In genomic region chr2:85759257-85759613, GRCh38 we compare ENCODE assay signal across 21 cellular contexts. TPM values are rescaled to one million over a fixed set of nuclear protein-coding genes. Genes with fewer than 3 reads are reported as not detected.
DNase-seq lines count a peak whose midpoint lies in the region; ATAC-seq, FAIRE-seq and TF ChIP-seq lines count a peak whose summit lies in the region.
"Had no signal": no experiment of that assay in that cellular context is flagged by ENCODE, and none has a peak within 500 bp of the region (broad histone marks: within the 10 kb centered on the region; RNA-seq: fewer than 3 reads in every experiment).

No MANE protein-coding gene starts in this region.

- H3K27ac ChIP-seq in HepG2 (ENCODE audit: extremely low read length, insufficient read depth, low read length): no peak overlapping the region
- H3K27ac ChIP-seq in right lobe of liver: peak overlapping the region in 1 of 3 donors; percentile 64
- H3K27ac ChIP-seq in lower lobe of right lung: no peak overlapping the region
- no peak overlapping the region for H3K27ac ChIP-seq in suprapubic skin
- H3K27ac ChIP-seq in stomach: no peak overlapping the region

- H3K9ac ChIP-seq in HepG2 (ENCODE audit: insufficient read depth, low read depth, low read length): no peak overlapping the region

- no peaks in the 10 kb centered on the region for H3K9me3 ChIP-seq in HepG2 (ENCODE audit: low read length)
- no peaks in the 10 kb centered on the region for H3K9me3 ChIP-seq in right lobe of liver
- H3K9me3 ChIP-seq in lower lobe of right lung: no peaks in the 10 kb centered on the region
- no peaks in the 10 kb centered on the region for H3K9me3 ChIP-seq in suprapubic skin
- no peaks in the 10 kb centered on the region for H3K9me3 ChIP-seq in stomach
- H3K9me3 ChIP-seq: BE2C had no signal

- TF ChIP-seq RAD21 in HepG2 (CRISPR knock-in tag; IDR thresholded peaks at IDR 0.05): no peak

- H4K20me1 ChIP-seq in HepG2 (ENCODE audit: insufficient read depth, low read length): no peaks in the 10 kb centered on the region

- H3K4me3 ChIP-seq in HepG2 (replicated peaks in 1 of 3; ENCODE audit: insufficient read depth in 1 of 3, low read depth in 2 of 3, low read length in 3 of 3): no peak overlapping the region
- H3K4me3 ChIP-seq in right lobe of liver: no peak overlapping the region
- H3K4me3 ChIP-seq in lower lobe of right lung: peak overlapping the region; percentile 36
- H3K4me3 ChIP-seq in suprapubic skin: peak overlapping the region; percentile 59
- H3K4me3 ChIP-seq in stomach: peak overlapping the region in 2 of 4 donors; percentile 18 to 32
- H3K4me3 ChIP-seq: GM23248 had no signal

- TF ChIP-seq EP300 in HepG2 (IDR thresholded peaks at IDR 0.05; ENCODE audit: low read depth in 2 of 2, low read length in 2 of 2): no peak
- TF ChIP-seq EP300 in HepG2 (CRISPR knock-in tag; IDR thresholded peaks at IDR 0.05; ENCODE audit: borderline replicate concordance): no peak
- TF ChIP-seq EP300 in suprapubic skin (IDR thresholded peaks at IDR 0.05): no peak
- no peak for TF ChIP-seq EP300 in stomach (IDR thresholded peaks at IDR 0.05)

- no peak overlapping the region for H3K4me2 ChIP-seq in HepG2 (ENCODE audit: low read depth, low read length)

- H3K4me1 ChIP-seq in HepG2 (ENCODE audit: insufficient read depth, low read length) (peaks cover 89% of the 10 kb centered on the region), right lobe of liver (peaks cover 0 to 64% (median 32%) of the 10 kb centered on the region in 4 donors), lower lobe of right lung (peaks cover 74% of the 10 kb centered on the region), suprapubic skin (peaks cover 32% of the 10 kb centered on the region), stomach (peaks cover 49 to 80% (median 67%) of the 10 kb centered on the region in 4 donors)

- peaks cover 5 to 18% of the 10 kb centered on the region in 2 experiments; a peak in 4 of 5 replicates for H3K27me3 ChIP-seq in HepG2 (ENCODE audit: control insufficient read depth in 1 of 2, insufficient read depth in 2 of 2, low read length in 2 of 2)
- no peaks in the 10 kb centered on the region for H3K27me3 ChIP-seq in right lobe of liver
- H3K27me3 ChIP-seq in lower lobe of right lung (ENCODE audit: low read depth): peaks cover 7% of the 10 kb centered on the region
- peaks cover 23% of the 10 kb centered on the region for H3K27me3 ChIP-seq in suprapubic skin
- peaks cover 0 to 22% (median 14%) of the 10 kb centered on the region in 3 donors for H3K27me3 ChIP-seq in stomach
- H3K27me3 ChIP-seq: BE2C had no signal

- no TSS peak for BruUV-seq in HepG2 (replicated peaks; lab: Mats Ljungman, UMichigan)

- CTCF ChIA-PET in HepG2 (lab: Yijun Ruan, JAX; ENCODE audit: low intra/inter-chr PET ratio, low total read pairs): no interaction called here

- POLR2A ChIA-PET in HepG2 (lab: Yijun Ruan, JAX): no interaction called here

- H3K36me3 ChIP-seq in HepG2 (replicated peaks in 1 of 2; ENCODE audit: control insufficient read depth in 1 of 2, insufficient read depth in 2 of 2, low read length in 2 of 2): no peaks in the 10 kb centered on the region
- H3K36me3 ChIP-seq in right lobe of liver: no peaks in the 10 kb centered on the region
- peaks cover 21% of the 10 kb centered on the region for H3K36me3 ChIP-seq in lower lobe of right lung
- H3K36me3 ChIP-seq in suprapubic skin: peaks cover 4% of the 10 kb centered on the region
- H3K36me3 ChIP-seq in stomach: peaks cover 0 to 9% (median 4%) of the 10 kb centered on the region in 4 donors
- H3K36me3 ChIP-seq: BE2C had no signal

- WGBS in HepG2 (ENCODE audit: low lambda C conversion rate): 82% methylated on average over 3 of the region's 5 CpGs
- WGBS in right lobe of liver (ENCODE audit: insufficient coverage, low coverage, low lambda C conversion rate, missing lambda C conversion rate): 80% methylated on average over 1 of the region's 5 CpGs
- WGBS in suprapubic skin: no CpG with 5 or more reads among the region's 5 CpGs
- 80 to 95% (median 89%) methylated on average over 3 to 5 of the region's 5 CpGs for WGBS in stomach, 5 donors

- intact Hi-C loops in HepG2 (cut with micrococcal nuclease; ENCODE audit: unreplicated experiment): no loop called here
- intact Hi-C loops in right lobe of liver (cut with DNase I): no loop called here
- intact Hi-C loops in lower lobe of right lung (cut with DNase I): no loop called here
- intact Hi-C loops in head of caudate nucleus (cut with DNase I): no loop called here
- intact Hi-C loops in stomach (cut with DNase I; ENCODE audit: low total_unique reads): loop anchor here (10.0 kb wide), 1 partner anchor 56 kb away; no protein-coding TSS in a partner anchor

- FAIRE-seq in HepG2 (lab: Jason Lieb, UNC): no peak
- FAIRE-seq: A204.1, GM12891, GM19239 had no signal

- DNase-seq in HepG2 (ENCODE audit: low spot score) (no peak), right lobe of liver (no peak), lower lobe of right lung (no peak), suprapubic skin (ENCODE audit: low spot score in 2 of 2) (no peak), kidney glomerular epithelial cell (lab: John Stamatoyannopoulos, UW) (no peak), head of caudate nucleus (no peak), stomach (no peak), SW 1271 (lab: John Stamatoyannopoulos, UW) (no peak)
- DNase-seq: CD4-positive, CD25-positive, alpha-beta regulatory T cell; COR-L47; GDM1; GM23248; HCEC 1CT; KBM-7; MV-4-11; NCI-H1694 treated with DMSO at 0.1 percent for 48 hours; NCI-H226 had no signal

- TF ChIP-seq POLR2A in HepG2 (IDR thresholded peaks at IDR 0.05; ENCODE audit: insufficient read depth in 1 of 2, low read depth in 2 of 2, low read length in 2 of 2): no peak
- no peak for TF ChIP-seq POLR2A in right lobe of liver (IDR thresholded peaks at IDR 0.05)
- no peak for TF ChIP-seq POLR2A in suprapubic skin (IDR thresholded peaks at IDR 0.05)
- no peak for TF ChIP-seq POLR2A in stomach (IDR thresholded peaks at IDR 0.05)

- H3K79me2 ChIP-seq in HepG2 (ENCODE audit: insufficient read depth, low read length): no peaks in the 10 kb centered on the region

- ATAC-seq in HepG2: no peak
- no peak for ATAC-seq in right lobe of liver
- no peak for ATAC-seq in lower lobe of right lung

- H2AFZ ChIP-seq in HepG2 (ENCODE audit: low read length): no peak overlapping the region
- H2AFZ ChIP-seq: GM23248 had no signal

- in situ Hi-C loops in HepG2 (cut with HindIII; ENCODE audit: extremely low pct_ligation_motif_present, low pct_unique_long_range_greater_than_20kb): no loop called here

- TF ChIP-seq CTCF in HepG2 (CRISPR knock-in tag; IDR thresholded peaks at IDR 0.05): no peak
- TF ChIP-seq CTCF in right lobe of liver (IDR thresholded peaks at IDR 0.05): no peak
- no peak for TF ChIP-seq CTCF in lower lobe of right lung (IDR thresholded peaks at IDR 0.05)
- no peak for TF ChIP-seq CTCF in suprapubic skin (IDR thresholded peaks at IDR 0.05)
- no peak for TF ChIP-seq CTCF in stomach (IDR thresholded peaks at IDR 0.05)

TF ChIP-seq in HepG2, 621 proteins besides CTCF, POLR2A, EP300 and RAD21:
- TF ChIP-seq ZNF629 (CRISPR knock-in tag; conservative IDR thresholded peaks at IDR 0.05) (peak; percentile 74), PTBP1 (IDR thresholded peaks at IDR 0.05; ENCODE audit: low read depth, low read length, poor library complexity, severe bottlenecking) (no peak)

RNA-seq across cellular contexts. Expression of gene ATOH8, which starts 5.4 kb away (rescaled TPM):
- total RNA-seq in HepG2 (2016; rRNA removed; fragmentation: Illumina TruSeq; extraction: Trizol) (0.11 and 0.13 TPM in 2 replicates), right lobe of liver (10 to 100 TPM in 4 of 6 experiments, 1 to 10 TPM in 2; 5.3 to 78.0 (median 46.2) TPM), lower lobe of right lung (44.9 TPM), suprapubic skin (10 to 100 TPM in 3 of 4 donors, 1 to 10 TPM in 1; 9.7 to 30.3 (median 27.3) TPM), stomach (10 to 100 TPM in 2 of 5 donors, 1 to 10 TPM in 3; 2.3 to 23.2 (median 9.7) TPM)
- total RNA-seq in HepG2 (2016; cell fraction: cytosol; rRNA removed; fragmentation: Illumina TruSeq; extraction: Trizol; ENCODE audit: low read depth): 0.10 TPM in 1 of 2 replicates, not detected in the other
- total RNA-seq in HepG2 (2016; cell fraction: insoluble cytoplasmic fraction; rRNA removed; fragmentation: Illumina TruSeq; extraction: Trizol): 0.13 and 0.21 TPM in 2 replicates
- 0.12 and 0.21 TPM in 2 replicates for total RNA-seq in HepG2 (2016; cell fraction: membrane; rRNA removed; fragmentation: Illumina TruSeq; extraction: Trizol)
- total RNA-seq in HepG2 (2016; cell fraction: nucleus; rRNA removed; fragmentation: Illumina TruSeq; extraction: Trizol): 0.34 and 0.38 TPM in 2 replicates
- polyA plus RNA-seq in HepG2 (2011; rRNA removed) (0.22 and 0.61 TPM in 2 replicates), stomach (10 to 100 TPM; 11.3 to 20.0 (median 15.3) TPM)
- 0.23 and 0.62 TPM in 2 replicates for polyA plus RNA-seq in HepG2 (2011; cell fraction: cytosol; rRNA removed)
- polyA plus RNA-seq in HepG2 (2011; cell fraction: nucleus; rRNA removed): 0.55 and 0.88 TPM in 2 replicates
- 0.13 TPM in 1 of 2 replicates, not detected in the other for polyA plus RNA-seq in HepG2 (2012)
- not detected in 2 replicates for polyA plus RNA-seq in HepG2 (2016; cell fraction: cytosol; fragmentation: Illumina TruSeq; extraction: Trizol; ENCODE audit: low read depth)
- 0.11 and 0.14 TPM in 2 replicates for polyA plus RNA-seq in HepG2 (2016; cell fraction: insoluble cytoplasmic fraction; fragmentation: Illumina TruSeq; extraction: Trizol; ENCODE audit: low read depth)
- polyA plus RNA-seq in HepG2 (2016; cell fraction: membrane; fragmentation: Illumina TruSeq; extraction: Trizol; ENCODE audit: low read depth): 0.13 TPM in 1 of 2 replicates, not detected in the other
- 0.15 and 0.25 TPM in 2 replicates for polyA plus RNA-seq in HepG2 (2016; cell fraction: nucleus; fragmentation: Illumina TruSeq; extraction: Trizol; ENCODE audit: insufficient read depth, low read depth)
- 1.6 and 10.7 TPM in 2 replicates for polyA minus RNA-seq in HepG2 (2011; rRNA and poly(A)+ RNA removed; ENCODE audit: low replicate concordance)
- polyA minus RNA-seq in HepG2 (2011; cell fraction: cytosol; rRNA and poly(A)+ RNA removed): 0.44 TPM in 1 of 2 replicates, not detected in the other
- 0.62 and 1.4 TPM in 2 replicates for polyA minus RNA-seq in HepG2 (2011; cell fraction: nucleus; rRNA and poly(A)+ RNA removed)
- total RNA-seq: CD4-positive, CD25-positive, alpha-beta regulatory T cell had no signal
- polyA plus RNA-seq: CD4-positive, CD25-positive, alpha-beta regulatory T cell had no signal

Comparison
In these comparisons a context has a peak if more than half of its experiments do, and no peak if none do; other contexts are left out.
1. H3K4me3 ChIP-seq: peak in lower lobe of right lung (single experiment) and suprapubic skin (single experiment); none in HepG2 (0 of 3) and right lobe of liver (0 of 3).